ENCODE assay signal across 1 cellular context in the genomic region with DNA sequence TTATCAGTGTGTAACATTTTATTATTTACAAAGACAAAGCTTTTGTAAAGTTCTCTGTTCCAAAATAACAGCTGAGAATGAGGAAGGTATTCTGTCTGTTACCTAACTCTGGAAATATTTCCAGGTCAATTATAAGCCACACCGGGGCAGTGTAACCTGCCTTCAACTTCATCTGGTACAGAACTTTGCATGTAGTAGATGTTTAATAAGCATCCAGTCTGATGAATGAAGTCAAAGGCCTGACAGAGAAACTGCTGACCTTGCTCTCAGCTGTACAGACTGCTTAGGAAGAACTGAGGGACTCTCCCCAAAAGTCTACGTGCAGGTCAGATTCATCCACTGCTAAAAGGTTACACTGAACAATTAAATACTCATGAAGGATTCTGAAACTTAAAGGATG.
TF ChIP-seq lines count a peak whose summit lies in the region.

No MANE protein-coding gene starts in this region.

TF ChIP-seq in HCT116, 20 proteins besides CTCF, POLR2A, EP300 and RAD21 (continued from another document):
- TF ChIP-seq SRF (IDR thresholded peaks at IDR 0.05; ENCODE audit: low read depth) (no peak), JUND (IDR thresholded peaks at IDR 0.05) (no peak)
